13 cellular contexts compared by ENCODE assay signal in genomic region chr16:966505-966904, GRCh38. TPM values are rescaled to one million over a fixed set of nuclear protein-coding genes. Genes with fewer than 3 reads are reported as not detected.
DNase-seq lines count a peak whose midpoint lies in the region; ATAC-seq and TF ChIP-seq lines count a peak whose summit lies in the region.
"Had no signal": no experiment of that assay in that cellular context is flagged by ENCODE, and none has a peak within 500 bp of the region (broad histone marks: within the 10 kb centered on the region; RNA-seq: fewer than 3 reads in every experiment).

No MANE protein-coding gene starts in this region.

- H3K36me3 ChIP-seq in RWPE2 (ENCODE audit: low read depth), result no peaks in the 10 kb centered on the region

- peak overlapping the region; percentile 38 for H3K27ac Mint-ChIP-seq in activated naive CD4-positive, alpha-beta T cell treated with anti-CD3 and anti-CD28 coated beads, Interleukin-2, amount 10 ng/mL, durations not matched to agents 7 days and 5 days
- H3K27ac Mint-ChIP-seq in activated CD4-positive, alpha-beta memory T cell treated with anti-CD3 and anti-CD28 coated beads, Interleukin-2, amount 10 ng/mL, durations not matched to agents 7 days and 5 days, result peak overlapping the region; percentile 47
- H3K27ac Mint-ChIP-seq in neural crest cell (ENCODE audit: unreplicated experiment), result no peak overlapping the region
- H3K27ac Mint-ChIP-seq: B cell had no signal

- peaks cover 49% of the 10 kb centered on the region for H3K4me1 Mint-ChIP-seq in activated naive CD4-positive, alpha-beta T cell treated with anti-CD3 and anti-CD28 coated beads, Interleukin-2, amount 10 ng/mL, durations not matched to agents 7 days and 5 days
- H3K4me1 Mint-ChIP-seq in activated CD4-positive, alpha-beta memory T cell treated with anti-CD3 and anti-CD28 coated beads, Interleukin-2, amount 10 ng/mL, durations not matched to agents 7 days and 5 days, result peaks cover 54% of the 10 kb centered on the region
- H3K4me1 Mint-ChIP-seq in neural crest cell, result peaks cover 37% of the 10 kb centered on the region

- no peak overlapping the region for H3K4me3 ChIP-seq in RWPE2 (ENCODE audit: severe bottlenecking)
- H3K4me3 ChIP-seq: BLaER1 treated with 17β-estradiol and CSF1 and Interleukin-3, amounts not matched to agents 10 nM and 100 nM; GM23248 had no signal

- H3K36me3 Mint-ChIP-seq in activated naive CD4-positive, alpha-beta T cell treated with anti-CD3 and anti-CD28 coated beads, Interleukin-2, amount 10 ng/mL, durations not matched to agents 7 days and 5 days, result peaks cover 24% of the 10 kb centered on the region
- H3K36me3 Mint-ChIP-seq in activated CD4-positive, alpha-beta memory T cell treated with anti-CD3 and anti-CD28 coated beads, Interleukin-2, amount 10 ng/mL, durations not matched to agents 7 days and 5 days (ENCODE audit: low read depth), result peaks cover 40% of the 10 kb centered on the region
- peaks cover 33% of the 10 kb centered on the region for H3K36me3 Mint-ChIP-seq in neural crest cell (ENCODE audit: low read depth)

- ATAC-seq in RWPE2 (ENCODE audit: low read depth), result no peak

- H3K27ac ChIP-seq in RWPE2 (ENCODE audit: poor library complexity, severe bottlenecking), result no peak overlapping the region
- H3K27ac ChIP-seq: BLaER1 treated with 17β-estradiol and CSF1 and Interleukin-3, amounts not matched to agents 10 nM and 100 nM; GM23248 had no signal

- no peak overlapping the region for H3K4me3 Mint-ChIP-seq in activated naive CD4-positive, alpha-beta T cell treated with anti-CD3 and anti-CD28 coated beads, Interleukin-2, amount 10 ng/mL, durations not matched to agents 7 days and 5 days
- H3K4me3 Mint-ChIP-seq in activated CD4-positive, alpha-beta memory T cell treated with anti-CD3 and anti-CD28 coated beads, Interleukin-2, amount 10 ng/mL, durations not matched to agents 7 days and 5 days, result no peak overlapping the region
- peak overlapping the region; percentile 19 for H3K4me3 Mint-ChIP-seq in neural crest cell
- H3K4me3 Mint-ChIP-seq: B cell had no signal

- DNase-seq in activated naive CD4-positive, alpha-beta T cell treated with anti-CD3 and anti-CD28 coated beads, Interleukin-2, amount 10 ng/mL, durations not matched to agents 7 days and 5 days, result no peak
- DNase-seq in activated naive CD4-positive, alpha-beta T cell treated with anti-CD3 and anti-CD28 coated beads, Interleukin-2, amount 50 U/mL, for 16 hours, result no peak
- DNase-seq in RWPE2 (ENCODE audit: low spot score) (peak; percentile 38), neural crest cell (ENCODE audit: low read depth, low spot score) (no peak), LoVo (ENCODE audit: low spot score) (no peak), NCI-H526 (lab: John Stamatoyannopoulos, UW) (no peak)
- DNase-seq in activated CD4-positive, alpha-beta memory T cell treated with anti-CD3 and anti-CD28 coated beads, Interleukin-2, amount 10 ng/mL, durations not matched to agents 7 days and 5 days, result no peak
- DNase-seq: COR-L47, GM23248, HCEC 1CT had no signal

- no peak for TF ChIP-seq CTCF in RWPE2 (IDR thresholded peaks at IDR 0.05; ENCODE audit: poor library complexity, severe bottlenecking)
- no peak for TF ChIP-seq CTCF in neural crest cell (conservative IDR thresholded peaks at IDR 0.05)

- POLR2A ChIA-PET in activated CD4-positive, alpha-beta memory T cell treated with anti-CD3 and anti-CD28 coated beads, Interleukin-2, amount 10 ng/mL, durations not matched to agents 7 days and 5 days (lab: Charles Lee), result interaction anchor here (1.0 kb wide), 1 partner anchor 18 kb away, joined by 3 read pairs; no protein-coding TSS in a partner anchor

- peaks cover 5% of the 10 kb centered on the region for H3K9me3 Mint-ChIP-seq in activated naive CD4-positive, alpha-beta T cell treated with anti-CD3 and anti-CD28 coated beads, Interleukin-2, amount 10 ng/mL, durations not matched to agents 7 days and 5 days
- H3K9me3 Mint-ChIP-seq in activated CD4-positive, alpha-beta memory T cell treated with anti-CD3 and anti-CD28 coated beads, Interleukin-2, amount 10 ng/mL, durations not matched to agents 7 days and 5 days, result no peaks in the 10 kb centered on the region
- peaks cover 5% of the 10 kb centered on the region for H3K9me3 Mint-ChIP-seq in neural crest cell
- H3K9me3 Mint-ChIP-seq: CD8-positive, alpha-beta memory T cell had no signal

- H3K4me1 ChIP-seq in RWPE2 (ENCODE audit: insufficient read depth, poor library complexity, severe bottlenecking), result peaks cover 5% of the 10 kb centered on the region

- CTCF ChIA-PET in activated naive CD4-positive, alpha-beta T cell treated with anti-CD3 and anti-CD28 coated beads, Interleukin-2, amount 10 ng/mL, durations not matched to agents 7 days and 5 days (lab: Charles Lee), result no interaction called here
- CTCF ChIA-PET in activated CD4-positive, alpha-beta memory T cell treated with anti-CD3 and anti-CD28 coated beads, Interleukin-2, amount 10 ng/mL, durations not matched to agents 7 days and 5 days (lab: Charles Lee), result no interaction called here

- peaks cover 4% of the 10 kb centered on the region for H3K27me3 Mint-ChIP-seq in activated naive CD4-positive, alpha-beta T cell treated with anti-CD3 and anti-CD28 coated beads, Interleukin-2, amount 10 ng/mL, durations not matched to agents 7 days and 5 days
- H3K27me3 Mint-ChIP-seq in activated CD4-positive, alpha-beta memory T cell treated with anti-CD3 and anti-CD28 coated beads, Interleukin-2, amount 10 ng/mL, durations not matched to agents 7 days and 5 days, result peaks cover 2% of the 10 kb centered on the region
- H3K27me3 Mint-ChIP-seq in neural crest cell (ENCODE audit: low read depth), result peaks cover 4% of the 10 kb centered on the region
- H3K27me3 Mint-ChIP-seq: B cell; CD8-positive, alpha-beta memory T cell had no signal

- H3K9me3 ChIP-seq in RWPE2 (ENCODE audit: severe bottlenecking), result peaks cover 13% of the 10 kb centered on the region

- no peaks in the 10 kb centered on the region for H3K27me3 ChIP-seq in RWPE2 (ENCODE audit: insufficient read depth, poor library complexity, severe bottlenecking)

RNA-seq across cellular contexts. Expression of gene LMF1, which starts 4.3 kb away (rescaled TPM):
- total RNA-seq in activated CD4-positive, alpha-beta memory T cell treated with anti-CD3 and anti-CD28 coated beads, Interleukin-2, amount 10 ng/mL, durations not matched to agents 7 days and 5 days, result 10 to 100 TPM; 21.3 to 22.6 TPM
- 16.0 and 19.4 TPM in 2 replicates for total RNA-seq in neural crest cell

RNA-seq across cellular contexts. Expression of gene SOX8, which starts 15.1 kb away (rescaled TPM):
- total RNA-seq in activated CD4-positive, alpha-beta memory T cell treated with anti-CD3 and anti-CD28 coated beads, Interleukin-2, amount 10 ng/mL, durations not matched to agents 7 days and 5 days, result under 1 TPM; 0.10 to 0.13 TPM
- 19.4 and 19.8 TPM in 2 replicates for total RNA-seq in neural crest cell

Comparison
In these comparisons a context has a peak if more than half of its experiments do, and no peak if none do; other contexts are left out.
1. RNA of gene SOX8, which starts 15.1 kb away (total RNA-seq): 19.4 to 19.8 TPM in neural crest cell; 0.10 to 0.13 TPM in activated CD4-positive, alpha-beta memory T cell treated with anti-CD3 and anti-CD28 coated beads, Interleukin-2, amount 10 ng/mL, durations not matched to agents 7 days and 5 days; every median in the first group is over 10 times any median in the second.